8 cellular contexts compared by ENCODE assay signal in genomic region chr12:131829351-131829794, GRCh38. TPM values are rescaled to one million over a fixed set of nuclear protein-coding genes. Genes with fewer than 3 reads are reported as not detected.
DNase-seq lines count a peak whose midpoint lies in the region; ATAC-seq lines count a peak whose summit lies in the region.

No MANE protein-coding gene starts in this region.

- peaks cover 31 to 63% of the 10 kb centered on the region in 2 donors for H3K27me3 ChIP-seq in stomach smooth muscle (ENCODE audit: control insufficient read depth in 1 of 2, insufficient read depth in 2 of 2, low read length in 2 of 2)

- H3K9me3 ChIP-seq in iPS-18c (ENCODE audit: control insufficient read depth, insufficient read depth, low read length): peaks cover 2% of the 10 kb centered on the region
- H3K9me3 ChIP-seq in stomach smooth muscle (ENCODE audit: control insufficient read depth in 2 of 2, low read length in 2 of 2): no peaks in the 10 kb centered on the region

- CTCF ChIA-PET in activated naive CD4-positive, alpha-beta T cell treated with anti-CD3 and anti-CD28 coated beads, Interleukin-2, amount 10 ng/mL, durations not matched to agents 7 days and 5 days (lab: Charles Lee): interaction anchor here (0.9 to 3.9 kb wide), 3 partner anchors 41 to 725 kb away, joined by 3 to 31 read pairs (median 4); no protein-coding TSS in a partner anchor

- H3K36me3 Mint-ChIP-seq in activated naive CD4-positive, alpha-beta T cell treated with anti-CD3 and anti-CD28 coated beads, Interleukin-2, amount 10 ng/mL, durations not matched to agents 7 days and 5 days: no peaks in the 10 kb centered on the region
- H3K36me3 Mint-ChIP-seq in activated naive CD8-positive, alpha-beta T cell treated with anti-CD3 and anti-CD28 coated beads, Interleukin-2, amount 10 ng/mL, durations not matched to agents 7 days and 5 days: no peaks in the 10 kb centered on the region

- no peak for ATAC-seq in activated naive CD8-positive, alpha-beta T cell treated with anti-CD3 and anti-CD28 coated beads, Interleukin-2, amount 10 ng/mL, durations not matched to agents 7 days and 5 days (ENCODE audit: low read depth)
- ATAC-seq in HG03460 (IDR thresholded peaks at IDR 0.05; ENCODE audit: unreplicated experiment): no peak

- no peak for DNase-seq in activated naive CD4-positive, alpha-beta T cell treated with anti-CD3 and anti-CD28 coated beads, Interleukin-2, amount 10 ng/mL, durations not matched to agents 7 days and 5 days
- no peak for DNase-seq in activated naive CD4-positive, alpha-beta T cell (lab: John Stamatoyannopoulos, UW)
- no peak for DNase-seq in activated naive CD8-positive, alpha-beta T cell treated with anti-CD3 and anti-CD28 coated beads, Interleukin-2, amount 10 ng/mL, durations not matched to agents 7 days and 5 days
- no peak for DNase-seq in NCI-H1092 treated with DMSO at 0.1 percent for 48 hours (lab: John Stamatoyannopoulos, UW)
- DNase-seq in stimulated activated CD4-positive, alpha-beta T cell treated with anti-CD3 and anti-CD28 coated beads, Interleukin-1b, Interleukin-23, amount 100 ng/mL, for 48 hours: no peak

- peak overlapping the region; percentile 69 for H3K4me3 ChIP-seq in iPS-18c (ENCODE audit: insufficient read depth, low read depth, low read length)
- H3K4me3 ChIP-seq in stomach smooth muscle (ENCODE audit: low read length in 2 of 2): peak overlapping the region; percentile 19 to 71

- no peak overlapping the region for H3K27ac ChIP-seq in stomach smooth muscle (ENCODE audit: low read length)

- no peaks in the 10 kb centered on the region for H3K36me3 ChIP-seq in stomach smooth muscle (ENCODE audit: control insufficient read depth in 2 of 2, insufficient read depth in 2 of 2, low read length in 2 of 2)

- no peaks in the 10 kb centered on the region for H3K9me3 Mint-ChIP-seq in activated naive CD4-positive, alpha-beta T cell treated with anti-CD3 and anti-CD28 coated beads, Interleukin-2, amount 10 ng/mL, durations not matched to agents 7 days and 5 days
- H3K9me3 Mint-ChIP-seq in activated naive CD8-positive, alpha-beta T cell treated with anti-CD3 and anti-CD28 coated beads, Interleukin-2, amount 10 ng/mL, durations not matched to agents 7 days and 5 days: no peaks in the 10 kb centered on the region

- peaks cover 85% of the 10 kb centered on the region for H3K27me3 Mint-ChIP-seq in activated naive CD4-positive, alpha-beta T cell treated with anti-CD3 and anti-CD28 coated beads, Interleukin-2, amount 10 ng/mL, durations not matched to agents 7 days and 5 days
- H3K27me3 Mint-ChIP-seq in activated naive CD8-positive, alpha-beta T cell treated with anti-CD3 and anti-CD28 coated beads, Interleukin-2, amount 10 ng/mL, durations not matched to agents 7 days and 5 days: peaks cover 46% of the 10 kb centered on the region

- H3K4me3 Mint-ChIP-seq in activated naive CD4-positive, alpha-beta T cell treated with anti-CD3 and anti-CD28 coated beads, Interleukin-2, amount 10 ng/mL, durations not matched to agents 7 days and 5 days: peak overlapping the region; percentile 58
- peak overlapping the region; percentile 65 for H3K4me3 Mint-ChIP-seq in activated naive CD8-positive, alpha-beta T cell treated with anti-CD3 and anti-CD28 coated beads, Interleukin-2, amount 10 ng/mL, durations not matched to agents 7 days and 5 days

- peaks cover 17% of the 10 kb centered on the region for H3K4me1 Mint-ChIP-seq in activated naive CD4-positive, alpha-beta T cell treated with anti-CD3 and anti-CD28 coated beads, Interleukin-2, amount 10 ng/mL, durations not matched to agents 7 days and 5 days
- H3K4me1 Mint-ChIP-seq in activated naive CD8-positive, alpha-beta T cell treated with anti-CD3 and anti-CD28 coated beads, Interleukin-2, amount 10 ng/mL, durations not matched to agents 7 days and 5 days: peaks cover 1% of the 10 kb centered on the region

- no peak overlapping the region for H3K9ac ChIP-seq in stomach smooth muscle (ENCODE audit: low read length in 2 of 2)

- POLR2A ChIA-PET in activated naive CD8-positive, alpha-beta T cell treated with anti-CD3 and anti-CD28 coated beads, Interleukin-2, amount 10 ng/mL, durations not matched to agents 7 days and 5 days (lab: Charles Lee): no interaction called here

- H3K4me1 ChIP-seq in stomach smooth muscle (ENCODE audit: control insufficient read depth, insufficient read depth, low read length): peaks cover 49% of the 10 kb centered on the region

- H3K27ac Mint-ChIP-seq in activated naive CD4-positive, alpha-beta T cell treated with anti-CD3 and anti-CD28 coated beads, Interleukin-2, amount 10 ng/mL, durations not matched to agents 7 days and 5 days: no peak overlapping the region
- H3K27ac Mint-ChIP-seq in activated naive CD8-positive, alpha-beta T cell treated with anti-CD3 and anti-CD28 coated beads, Interleukin-2, amount 10 ng/mL, durations not matched to agents 7 days and 5 days: no peak overlapping the region

RNA-seq across cellular contexts. Expression of gene MMP17, which starts 1.2 kb away (rescaled TPM):
- total RNA-seq in activated naive CD8-positive, alpha-beta T cell treated with anti-CD3 and anti-CD28 coated beads, Interleukin-2, amount 10 ng/mL, durations not matched to agents 7 days and 5 days: under 1 TPM; 0.36 to 0.54 TPM
